Comparison of ENCODE assay signal across 32 cellular contexts in genomic region chr5:173529861-173530260, GRCh38.
"Had no signal": no experiment of that assay in that cellular context is flagged by ENCODE, and none has a peak within 500 bp of the region (broad histone marks: within the 10 kb centered on the region; RNA-seq: fewer than 3 reads in every experiment).

No MANE protein-coding gene starts in this region.

- DNase-seq: activated B cell treated with CpG ODN at 0.5 μM for 24 hours; activated CD4-positive, alpha-beta memory T cell treated with anti-CD3 and anti-CD28 coated beads, Interleukin-2, amount 10 ng/mL, durations not matched to agents 7 days and 5 days; activated CD4-positive, alpha-beta T cell treated with anti-CD3 and anti-CD28 coated beads for 36 hours; activated CD4-positive, alpha-beta T cell treated with anti-CD3 and anti-CD28 coated beads, Interleukin-2, amount 10 ng/mL, durations not matched to agents 7 days and 5 days; activated CD4-positive, alpha-beta T cell treated with anti-CD3 and anti-CD28 coated beads, Interleukin-2, amount 50 U/mL, for 4 hours; activated CD8-positive, alpha-beta memory T cell treated with anti-CD3 and anti-CD28 coated beads, Interleukin-2, amount 50 U/mL, for 48 hours; activated gamma-delta T cell; activated naive CD4-positive, alpha-beta T cell treated with anti-CD3 and anti-CD28 coated beads, Interleukin-2, amount 50 U/mL, for 16 hours; activated naive CD4-positive, alpha-beta T cell treated with Interleukin-2 at 50 U/mL for 16 hours; activated T-cell treated with anti-CD3 and anti-CD28 coated beads for 4 hours; activated T-cell treated with anti-CD3 and anti-CD28 coated beads, Interleukin-2, amount 50 U/mL, for 24 hours; activated T-cell treated with anti-CD3 and anti-CD28 coated beads, Interleukin-2, amount 50 U/mL, for 72 hours; amniotic stem cell; anterior cingulate cortex; brain microvascular endothelial cell; dorsolateral prefrontal cortex; effector memory CD4-positive, alpha-beta T cell; foreskin keratinocyte; heart right ventricle; T-helper 1 cell; T-helper 17 cell; T1000; WERI-Rb-1 had no signal

- H3K27ac Mint-ChIP-seq: activated B cell treated with CpG ODN at 0.5 μM for 24 hours; activated CD4-positive, alpha-beta memory T cell treated with anti-CD3 and anti-CD28 coated beads, Interleukin-2, amount 10 ng/mL, durations not matched to agents 7 days and 5 days; activated CD4-positive, alpha-beta T cell treated with anti-CD3 and anti-CD28 coated beads for 36 hours; activated CD4-positive, alpha-beta T cell treated with anti-CD3 and anti-CD28 coated beads, Interleukin-2, amount 10 ng/mL, durations not matched to agents 7 days and 5 days; activated naive CD8-positive, alpha-beta T cell; activated T-cell treated with anti-CD3 and anti-CD28 coated beads, Interleukin-2, amount 50 U/mL, for 24 hours; activated T-cell treated with anti-CD3 and anti-CD28 coated beads, Interleukin-2, amount 50 U/mL, for 72 hours; dendritic cell treated with granulocyte-macrophage colony-stimulating factor and Interleukin-4, amounts not matched to agents 40 ng/mL and 50 ng/mL, for 4 days; endodermal cell; T-helper 17 cell; T-helper 2 cell treated with Interferon-gamma antibody and Interleukin-4, amounts not matched to agents 5 μg/mL and 100 μg/mL, for 36 hours had no signal

- H3K36me3 ChIP-seq: brain microvascular endothelial cell, gastroesophageal sphincter, heart right ventricle, WERI-Rb-1 had no signal

- H3K9me3 ChIP-seq: gastroesophageal sphincter, heart right ventricle had no signal

- H3K4me1 Mint-ChIP-seq: activated B cell treated with CpG ODN at 0.5 μM for 24 hours; activated CD4-positive, alpha-beta memory T cell treated with anti-CD3 and anti-CD28 coated beads, Interleukin-2, amount 10 ng/mL, durations not matched to agents 7 days and 5 days; activated CD4-positive, alpha-beta T cell treated with anti-CD3 and anti-CD28 coated beads for 36 hours; activated CD4-positive, alpha-beta T cell treated with anti-CD3 and anti-CD28 coated beads, Interleukin-2, amount 10 ng/mL, durations not matched to agents 7 days and 5 days; central memory CD8-positive, alpha-beta T cell; endodermal cell; T-helper 17 cell had no signal

- H3K27me3 ChIP-seq: brain microvascular endothelial cell, foreskin keratinocyte, gastroesophageal sphincter, heart right ventricle had no signal

- ATAC-seq: activated CD4-positive, alpha-beta T cell treated with anti-CD3 and anti-CD28 coated beads for 36 hours; activated CD4-positive, CD25-positive, alpha-beta regulatory T cell treated with anti-CD3 and anti-CD28 coated beads, Interleukin-2, amount 50 U/mL, for 24 hours; activated T-cell treated with anti-CD3 and anti-CD28 coated beads, Interleukin-2, amount 50 U/mL, for 72 hours; esophagus mucosa; foreskin keratinocyte; gastroesophageal sphincter; heart right ventricle; T-helper 17 cell had no signal

- H3K4me3 ChIP-seq: coronary artery, dorsolateral prefrontal cortex, gastroesophageal sphincter, heart right ventricle had no signal

- H3K4me3 Mint-ChIP-seq: activated B cell treated with CpG ODN at 0.5 μM for 24 hours; activated CD4-positive, alpha-beta memory T cell treated with anti-CD3 and anti-CD28 coated beads, Interleukin-2, amount 10 ng/mL, durations not matched to agents 7 days and 5 days; activated CD4-positive, alpha-beta T cell treated with anti-CD3 and anti-CD28 coated beads for 36 hours; activated CD4-positive, alpha-beta T cell treated with anti-CD3 and anti-CD28 coated beads, Interleukin-2, amount 10 ng/mL, durations not matched to agents 7 days and 5 days; activated naive CD8-positive, alpha-beta T cell; activated T-cell treated with anti-CD3 and anti-CD28 coated beads, Interleukin-2, amount 50 U/mL, for 24 hours; activated T-cell treated with anti-CD3 and anti-CD28 coated beads, Interleukin-2, amount 50 U/mL, for 72 hours; central memory CD8-positive, alpha-beta T cell; dendritic cell treated with granulocyte-macrophage colony-stimulating factor and Interleukin-4, amounts not matched to agents 40 ng/mL and 50 ng/mL, for 4 days; endodermal cell; T-helper 17 cell; T-helper 2 cell treated with Interferon-gamma antibody and Interleukin-4, amounts not matched to agents 5 μg/mL and 100 μg/mL, for 36 hours had no signal

- H3K4me1 ChIP-seq: foreskin keratinocyte, gastroesophageal sphincter, heart right ventricle had no signal

- H3K9me3 Mint-ChIP-seq: activated B cell treated with CpG ODN at 0.5 μM for 24 hours; activated CD4-positive, alpha-beta memory T cell treated with anti-CD3 and anti-CD28 coated beads, Interleukin-2, amount 10 ng/mL, durations not matched to agents 7 days and 5 days; activated CD4-positive, alpha-beta T cell treated with anti-CD3 and anti-CD28 coated beads, Interleukin-2, amount 10 ng/mL, durations not matched to agents 7 days and 5 days; activated T-cell treated with anti-CD3 and anti-CD28 coated beads, Interleukin-2, amount 50 U/mL, for 24 hours; activated T-cell treated with anti-CD3 and anti-CD28 coated beads, Interleukin-2, amount 50 U/mL, for 72 hours; central memory CD8-positive, alpha-beta T cell; dendritic cell treated with granulocyte-macrophage colony-stimulating factor and Interleukin-4, amounts not matched to agents 40 ng/mL and 50 ng/mL, for 4 days; endodermal cell; T-helper 2 cell treated with Interferon-gamma antibody and Interleukin-4, amounts not matched to agents 5 μg/mL and 100 μg/mL, for 36 hours had no signal

- H3K27ac ChIP-seq: brain microvascular endothelial cell, coronary artery, dorsolateral prefrontal cortex, foreskin keratinocyte, gastroesophageal sphincter, heart right ventricle, WERI-Rb-1 had no signal

- H3K36me3 Mint-ChIP-seq: activated naive CD8-positive, alpha-beta T cell had no signal
